Comparison of ENCODE assay signal across 25 cellular contexts in genomic region chr19:5014941-5015340, GRCh38.
"Had no signal": no experiment of that assay in that cellular context is flagged by ENCODE, and none has a peak within 500 bp of the region (broad histone marks: within the 10 kb centered on the region; RNA-seq: fewer than 3 reads in every experiment).

No MANE protein-coding gene starts in this region.

- H3K4me1 ChIP-seq: parathyroid adenoma, psoas muscle had no signal

- H3K27ac ChIP-seq: neutrophil, ovary, parathyroid adenoma, psoas muscle, right lobe of liver, sigmoid colon, stomach, thoracic aorta, tibial artery, transverse colon, upper lobe of left lung, vagina had no signal

- ATAC-seq: naive thymus-derived CD8-positive, alpha-beta T cell; natural killer cell treated with Interleukin-12 subunit alpha and Interleukin-12 subunit beta and Interleukin-15 and Interleukin-18, amount 100 ng/mL, for 72 hours; psoas muscle; right cardiac atrium; right lobe of liver; stimulated activated effector memory CD8-positive, alpha-beta T cell treated with anti-CD3 and anti-CD28 coated beads, Interleukin-12 subunit alpha, Interleukin-12 subunit beta, amount 100 ng/mL, for 72 hours; stimulated activated naive B cell treated with anti-CD40 and anti-IgM and Interleukin-4, amounts not matched to agents 10 μg/mL and 1 μg/mL and 100 μg/mL, for 72 hours had no signal

- H3K4me3 ChIP-seq: ovary, psoas muscle, right lobe of liver, sigmoid colon, stomach, thoracic aorta, tibial artery, transverse colon, upper lobe of left lung, vagina had no signal

- H3K36me3 ChIP-seq: ovary had no signal

- H3K27me3 ChIP-seq: neutrophil, ovary, right lobe of liver, sigmoid colon, stomach, tibial artery, transverse colon, upper lobe of left lung, vagina had no signal

- DNase-seq: naive thymus-derived CD8-positive, alpha-beta T cell; nephron progenitor cell; nucleus accumbens; ovary; psoas muscle; right lobe of liver; sigmoid colon; small intestine; stimulated activated CD4-positive, alpha-beta T cell treated with anti-CD3 and anti-CD28 coated beads, Interleukin-15, amount 100 ng/mL, for 24 hours; stimulated activated CD4-positive, alpha-beta T cell treated with anti-CD3 and anti-CD28 coated beads, Interleukin-2, amount 100 ng/mL, for 24 hours; stimulated activated CD4-positive, alpha-beta T cell treated with anti-CD3 and anti-CD28 coated beads, Interleukin-2, amount 100 ng/mL, for 48 hours; stimulated activated CD4-positive, alpha-beta T cell treated with anti-CD3 and anti-CD28 coated beads, Interleukin-4, amount 100 ng/mL, for 24 hours; stimulated activated naive B cell treated with anti-CD40 and anti-IgM and Interleukin-4, amounts not matched to agents 10 μg/mL and 1 μg/mL and 100 μg/mL, for 72 hours; stimulated activated naive CD4-positive, alpha-beta T cell treated with Interleukin-2 at 50 U/mL for 16 hours; stomach; tibial artery; transverse colon had no signal

- H3K9ac ChIP-seq: parathyroid adenoma had no signal

- H2AFZ ChIP-seq: parathyroid adenoma had no signal

- H3K9me3 ChIP-seq: neutrophil, ovary, psoas muscle, right lobe of liver, sigmoid colon, stomach, thoracic aorta, tibial artery, transverse colon, upper lobe of left lung, vagina had no signal
